Comparison of ENCODE assay signal across 8 cellular contexts in genomic region chr3:156826144-156826895, GRCh38. TPM values are rescaled to one million over a fixed set of nuclear protein-coding genes. Genes with fewer than 3 reads are reported as not detected.
DNase-seq lines count a peak whose midpoint lies in the region; ATAC-seq and TF ChIP-seq lines count a peak whose summit lies in the region.

LEKR1 (plus strand) TSS chr3:156826353; CDS start chr3:156829330, 2,977 bp downstream.

- H3K4me3 Mint-ChIP-seq in activated naive CD8-positive, alpha-beta T cell: peak within 1 kb of the TSS; percentile 88
- peak within 1 kb of the TSS; percentile 94 for H3K4me3 Mint-ChIP-seq in glutamatergic neuron (ENCODE audit: unreplicated experiment)

- under 1% methylated on average over 63 of the region's 63 CpGs for WGBS in thymus

- peak within 1 kb of the TSS; percentile 99 for H3K4me2 ChIP-seq in osteoblast (ENCODE audit: insufficient read depth, low read length)

- TF ChIP-seq CTCF in LNCaP clone FGC (IDR thresholded peaks at IDR 0.05; ENCODE audit: control insufficient read depth, extremely low read depth, insufficient read depth): no peak
- TF ChIP-seq CTCF in glutamatergic neuron (IDR thresholded peaks at IDR 0.05; ENCODE audit: partially characterized antibody, unreplicated experiment): no peak
- no peak for TF ChIP-seq CTCF in osteoblast (IDR thresholded peaks at IDR 0.05; ENCODE audit: extremely low read depth, low read depth, low read length)

- H3K27ac Mint-ChIP-seq in activated naive CD8-positive, alpha-beta T cell: peak within 1 kb of the TSS; percentile 97
- peak within 1 kb of the TSS; percentile 89 for H3K27ac Mint-ChIP-seq in glutamatergic neuron (ENCODE audit: unreplicated experiment)

- peaks cover 3% of the 10 kb centered on the region for H3K36me3 Mint-ChIP-seq in activated naive CD8-positive, alpha-beta T cell
- H3K36me3 Mint-ChIP-seq in glutamatergic neuron (ENCODE audit: unreplicated experiment): no peaks in the 10 kb centered on the region

- H4K20me1 ChIP-seq in osteoblast (ENCODE audit: insufficient read depth, low read length): no peaks in the 10 kb centered on the region

- peak within 1 kb of the TSS; percentile 72 for H2AFZ ChIP-seq in osteoblast (ENCODE audit: low read length)

- H3K4me1 Mint-ChIP-seq in activated naive CD8-positive, alpha-beta T cell (ENCODE audit: low read depth): peaks cover 26% of the 10 kb centered on the region
- peaks cover 1% of the 10 kb centered on the region for H3K4me1 Mint-ChIP-seq in glutamatergic neuron (ENCODE audit: low read depth, unreplicated experiment)

- H3K27me3 Mint-ChIP-seq in activated naive CD8-positive, alpha-beta T cell: no peaks in the 10 kb centered on the region
- H3K27me3 Mint-ChIP-seq in glutamatergic neuron (ENCODE audit: unreplicated experiment): peaks cover 5% of the 10 kb centered on the region

- H3K36me3 ChIP-seq in osteoblast (ENCODE audit: insufficient read depth, low read length) (no peaks in the 10 kb centered on the region), thymus (ENCODE audit: control insufficient read depth, insufficient read depth) (no peaks in the 10 kb centered on the region)

- H3K4me3 ChIP-seq in LNCaP clone FGC (ENCODE audit: low read depth, low read length) (peak within 1 kb of the TSS; percentile 62), osteoblast (ENCODE audit: insufficient read depth, low read length) (peak within 1 kb of the TSS; percentile 79), thymus (ENCODE audit: low read length) (peak within 1 kb of the TSS; percentile 69)

- peak; percentile 94 for DNase-seq in EL
- no peak for DNase-seq in LNCaP clone FGC (ENCODE audit: low read depth)
- DNase-seq in glutamatergic neuron: peak; percentile 89
- peak; percentile 97 for DNase-seq in osteoblast (ENCODE audit: insufficient read length, low spot score, missing footprints)

- H3K9me3 ChIP-seq in osteoblast (ENCODE audit: low read depth, low read length) (no peaks in the 10 kb centered on the region), thymus (ENCODE audit: control insufficient read depth) (no peaks in the 10 kb centered on the region)

- peak; percentile 94 for ATAC-seq in GM21786 (IDR thresholded peaks at IDR 0.05; ENCODE audit: unreplicated experiment)
- ATAC-seq in SK-N-SH treated with all-trans-retinoic acid at 6 μM for 48 hours: peak; percentile 92

- H3K9me3 Mint-ChIP-seq in activated naive CD8-positive, alpha-beta T cell (ENCODE audit: low read depth): no peaks in the 10 kb centered on the region
- H3K9me3 Mint-ChIP-seq in glutamatergic neuron (ENCODE audit: unreplicated experiment): peaks cover 6% of the 10 kb centered on the region

- no peaks in the 10 kb centered on the region for H3K79me2 ChIP-seq in osteoblast (ENCODE audit: insufficient read depth, low read length)

- peak within 1 kb of the TSS; percentile 100 for H3K27ac ChIP-seq in osteoblast (ENCODE audit: low read depth, low read length)
- H3K27ac ChIP-seq in thymus (ENCODE audit: low read depth): peak within 1 kb of the TSS; percentile 81

- no peaks in the 10 kb centered on the region for H3K27me3 ChIP-seq in osteoblast (ENCODE audit: insufficient read depth, low read length)
- no peaks in the 10 kb centered on the region for H3K27me3 ChIP-seq in thymus (ENCODE audit: control insufficient read depth, insufficient read depth)

- H3K4me1 ChIP-seq in osteoblast (ENCODE audit: insufficient read depth, low read length): peaks cover 14% of the 10 kb centered on the region
- H3K4me1 ChIP-seq in thymus (ENCODE audit: control insufficient read depth, insufficient read depth, low read length): peaks cover 2% of the 10 kb centered on the region

TF ChIP-seq in SK-N-SH treated with all-trans-retinoic acid at 6 μM for 48 hours, 23 proteins besides CTCF, POLR2A, EP300 and RAD21:
- no peak for TF ChIP-seq ESRRG (CRISPR knock-in tag; IDR thresholded peaks at IDR 0.05)
- TF ChIP-seq PPARA (CRISPR knock-in tag; IDR thresholded peaks at IDR 0.05; ENCODE audit: borderline replicate concordance): no peak
- no peak for TF ChIP-seq ZNF565 (CRISPR knock-in tag; conservative IDR thresholded peaks at IDR 0.05; ENCODE audit: low read depth)
- TF ChIP-seq ZC3H10 (CRISPR knock-in tag; IDR thresholded peaks at IDR 0.05): peak; percentile 93; the same call in 1 of the 2 replicates
- no peak for TF ChIP-seq TSHZ2 (CRISPR knock-in tag; IDR thresholded peaks at IDR 0.05)
- TF ChIP-seq OSR1 (CRISPR knock-in tag; IDR thresholded peaks at IDR 0.05): no peak
- TF ChIP-seq TOX (CRISPR knock-in tag; IDR thresholded peaks at IDR 0.05; ENCODE audit: borderline replicate concordance): peak; percentile 97; the same call in 1 of the 2 replicates
- peak; percentile 67; the same call in 1 of the 2 replicates for TF ChIP-seq ZFP3 (CRISPR knock-in tag; IDR thresholded peaks at IDR 0.05)
- TF ChIP-seq GLIS3 (CRISPR knock-in tag; IDR thresholded peaks at IDR 0.05): no peak
- peak; percentile 10; the same call in 1 of the 2 replicates for TF ChIP-seq CSRNP3 (CRISPR knock-in tag; IDR thresholded peaks at IDR 0.05)
- no peak for TF ChIP-seq ARNTL (CRISPR knock-in tag; IDR thresholded peaks at IDR 0.05; ENCODE audit: borderline replicate concordance, low read depth)
- TF ChIP-seq SNAI2 (CRISPR knock-in tag; IDR thresholded peaks at IDR 0.05): 0 out of 2 replicates have a peak, but pooled peaks have one; percentile 14
- TF ChIP-seq ZFP30 (CRISPR knock-in tag; IDR thresholded peaks at IDR 0.05): no peak
- TF ChIP-seq RARB (CRISPR knock-in tag; IDR thresholded peaks at IDR 0.05): peak; percentile 40; the same call in 1 of the 2 replicates
- TF ChIP-seq POU6F1 (CRISPR knock-in tag; IDR thresholded peaks at IDR 0.05; ENCODE audit: borderline replicate concordance, low read depth): 0 out of 2 replicates have a peak, but pooled peaks have one; percentile 19

RNA-seq across cellular contexts. Expression of gene LEKR1, which starts in this region (rescaled TPM):
- total RNA-seq in glutamatergic neuron (ENCODE audit: unreplicated experiment) (0.56 TPM), osteoblast (0.36 and 1.5 TPM in 2 replicates)
- 1.0 TPM for polyA plus RNA-seq in thymus

Comparison
In these comparisons a context has a peak if more than half of its experiments do, and no peak if none do; other contexts are left out.
1. Peak in DNase-seq in glutamatergic neuron; RNA of the gene not detected or under 1 TPM.